ENCODE assay signal across 8 cellular contexts in genomic region chr3:185362850-185363661, GRCh38. TPM values are rescaled to one million over a fixed set of nuclear protein-coding genes. Genes with fewer than 3 reads are reported as not detected.
DNase-seq lines count a peak whose midpoint lies in the region; TF ChIP-seq lines count a peak whose summit lies in the region.

Gene MAP3K13, plus strand, starts transcription at chr3:185363136. Its CDS starts 65,446 bp downstream, at chr3:185428582.

- CTCF ChIA-PET in RWPE1 (lab: Yijun Ruan, JAX): interaction anchor here (0.6 kb wide), 3 partner anchors 13 to 381 kb away, joined by 3 to 8 read pairs (median 6); no protein-coding TSS in a partner anchor

- H3K36me3 ChIP-seq in H7 (replicated peaks; ENCODE audit: control insufficient read depth, insufficient read depth, low read length) (no peaks in the 10 kb centered on the region), breast epithelium (no peaks in the 10 kb centered on the region)

- no peak for TF ChIP-seq POLR2A in breast epithelium (IDR thresholded peaks at IDR 0.05)

- intact Hi-C loops in breast epithelium (cut with DNase I; ENCODE audit: low total_unique reads): no loop called here

- POLR2A ChIA-PET in RWPE1 (lab: Yijun Ruan, JAX; ENCODE audit: low non-redundant PET): no interaction called here

- H3K27ac ChIP-seq in RWPE1 (no peak within 1 kb of the TSS), breast epithelium (peak within 1 kb of the TSS; percentile 72 to 79)

- H3K4me3 ChIP-seq in GM12864 (ENCODE audit: low read depth, low read length): peak within 1 kb of the TSS; percentile 74
- peak within 1 kb of the TSS; percentile 32 for H3K4me3 ChIP-seq in H7 (ENCODE audit: insufficient read depth, low read depth, low read length)
- peak within 1 kb of the TSS; percentile 54 to 70 (median 57) for H3K4me3 ChIP-seq in breast epithelium

- no peaks in the 10 kb centered on the region for H3K4me1 ChIP-seq in breast epithelium

- no peaks in the 10 kb centered on the region for H3K9me3 ChIP-seq in breast epithelium

- H3K27me3 ChIP-seq in H7 (ENCODE audit: control insufficient read depth, insufficient read depth, low read length): peaks cover 22% of the 10 kb centered on the region; the same call in 1 of the 2 replicates
- H3K27me3 ChIP-seq in breast epithelium: no peaks in the 10 kb centered on the region

- TF ChIP-seq CTCF in GM12864 (IDR thresholded peaks at IDR 0.05; ENCODE audit: low read depth, low read length, missing control alignments) (no peak), RWPE1 (conservative IDR thresholded peaks at IDR 0.05; ENCODE audit: low read depth) (no peak), breast epithelium (IDR thresholded peaks at IDR 0.05) (no peak)

- DNase-seq in GM12864 (ENCODE audit: low read depth): peak; percentile 91
- peak; percentile 85 for DNase-seq in H7
- DNase-seq in LHCN-M2 (ENCODE audit: low read depth): peak; percentile 98
- DNase-seq in RWPE1 (ENCODE audit: low spot score): peak; percentile 90
- peak; percentile 69 to 85 for DNase-seq in breast epithelium (ENCODE audit: low spot score in 2 of 2)
- DNase-seq in iPS DF 19.7 (ENCODE audit: low read depth, low spot score): peak; percentile 79
- DNase-seq in pulmonary artery endothelial cell (ENCODE audit: low read depth, low spot score): peak; percentile 79
- no peak for DNase-seq in NCI-H1930 (lab: John Stamatoyannopoulos, UW)

RNA-seq across cellular contexts. Expression of gene MAP3K13, which starts in this region (rescaled TPM):
- total RNA-seq in H7 (2014; rRNA removed; shearing (Covaris generic)): not detected in 2 replicates
- total RNA-seq in LHCN-M2 (2014; rRNA removed) (18.0 and 18.6 TPM in 2 replicates), breast epithelium (10 to 100 TPM in 2 of 3 donors, 1 to 10 TPM in 1; 9.1 to 34.7 (median 23.9) TPM), pulmonary artery endothelial cell (17.3 and 17.5 TPM in 2 replicates)
- 10.1 TPM for polyA plus RNA-seq in LHCN-M2 (2012)

Comparison
In these comparisons a context has a peak if more than half of its experiments do, and no peak if none do; other contexts are left out.
1. RNA of gene MAP3K13 (total RNA-seq): 9.1 to 34.7 TPM in breast epithelium, 18.0 to 18.6 TPM in LHCN-M2 and 17.3 to 17.5 TPM in pulmonary artery endothelial cell; not detected in H7; every median in the first group is over 10 times any median in the second.
2. Peak in DNase-seq and H3K4me3 ChIP-seq in H7; RNA of the gene not detected or under 1 TPM.
3. DNase-seq: peak in GM12864 (single experiment), LHCN-M2 (single experiment), RWPE1 (single experiment), breast epithelium (2 of 2), iPS DF 19.7 (single experiment) and pulmonary artery endothelial cell (single experiment); none in NCI-H1930 (0 of 2).
4. Peak in every context shown above with its lines, with median percentiles within 50 percentile points of each other: H3K4me3 ChIP-seq.